28 cellular contexts compared by ENCODE assay signal in the genomic region with DNA sequence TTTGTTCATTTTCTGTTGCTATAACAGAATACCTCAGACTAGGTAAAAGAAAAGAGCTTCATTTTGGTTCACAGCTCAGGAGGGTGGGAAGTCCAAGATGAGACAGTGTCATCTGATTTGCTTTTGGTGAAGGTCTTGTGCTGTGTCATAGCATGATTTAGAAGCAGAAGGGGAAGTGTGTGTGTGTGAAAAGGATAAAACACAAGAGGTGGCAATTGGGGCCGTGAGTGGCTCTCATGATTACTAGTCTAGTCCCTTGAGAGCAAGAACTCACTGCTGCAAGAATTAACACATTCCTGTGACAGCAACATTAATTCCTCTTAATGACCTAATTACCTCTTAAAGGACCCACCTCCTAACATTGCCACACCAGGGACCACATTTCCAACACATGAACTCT. TPM values are rescaled to one million over a fixed set of nuclear protein-coding genes. Genes with fewer than 3 reads are reported as not detected.
DNase-seq lines count a peak whose midpoint lies in the region; ATAC-seq and TF ChIP-seq lines count a peak whose summit lies in the region.
"Had no signal": no experiment of that assay in that cellular context is flagged by ENCODE, and none has a peak within 500 bp of the region (broad histone marks: within the 10 kb centered on the region; RNA-seq: fewer than 3 reads in every experiment).

No MANE protein-coding gene starts in this region.

- H3K4me3 Mint-ChIP-seq in activated B cell treated with CpG ODN at 0.5 μM for 24 hours, result no peak overlapping the region
- H3K4me3 Mint-ChIP-seq in natural killer cell treated with Interleukin-12 subunit alpha and Interleukin-12 subunit beta and Interleukin-15 and Interleukin-18, amount 100 ng/mL, for 72 hours, result peak overlapping the region; percentile 33
- H3K4me3 Mint-ChIP-seq: B cell, nephron had no signal

- H3K27me3 Mint-ChIP-seq in activated B cell treated with CpG ODN at 0.5 μM for 24 hours, result peaks cover 19% of the 10 kb centered on the region
- H3K27me3 Mint-ChIP-seq in natural killer cell treated with Interleukin-12 subunit alpha and Interleukin-12 subunit beta and Interleukin-15 and Interleukin-18, amount 100 ng/mL, for 72 hours, result no peaks in the 10 kb centered on the region

- CTCF ChIA-PET in activated B cell treated with CpG ODN at 0.5 μM for 24 hours (lab: Charles Lee), result no interaction called here

- ATAC-seq in activated CD4-positive, CD25-positive, alpha-beta regulatory T cell treated with anti-CD3 and anti-CD28 coated beads, Interleukin-2, amount 50 U/mL, for 24 hours, result peak; percentile 72 to 78
- peak; percentile 72 for ATAC-seq in activated B cell treated with CpG ODN at 0.5 μM for 24 hours (ENCODE audit: low read depth)
- peak; percentile 77 to 92 for ATAC-seq in natural killer cell treated with Interleukin-12 subunit alpha and Interleukin-12 subunit beta and Interleukin-15 and Interleukin-18, amount 100 ng/mL, for 72 hours
- ATAC-seq: PC-3 had no signal

- POLR2A ChIA-PET in activated B cell treated with CpG ODN at 0.5 μM for 24 hours (lab: Charles Lee), result no interaction called here

- no peaks in the 10 kb centered on the region for H3K36me3 Mint-ChIP-seq in activated B cell treated with CpG ODN at 0.5 μM for 24 hours (ENCODE audit: low read depth)
- H3K36me3 Mint-ChIP-seq in natural killer cell treated with Interleukin-12 subunit alpha and Interleukin-12 subunit beta and Interleukin-15 and Interleukin-18, amount 100 ng/mL, for 72 hours, result no peaks in the 10 kb centered on the region

- intact Hi-C loops in activated B cell treated with CpG ODN at 0.5 μM for 24 hours (cut with micrococcal nuclease), result no loop called here

- no peak overlapping the region for H3K27ac Mint-ChIP-seq in activated B cell treated with CpG ODN at 0.5 μM for 24 hours
- H3K27ac Mint-ChIP-seq in natural killer cell treated with Interleukin-12 subunit alpha and Interleukin-12 subunit beta and Interleukin-15 and Interleukin-18, amount 100 ng/mL, for 72 hours, result peak overlapping the region in 1 of 2 donors; percentile 32
- H3K27ac Mint-ChIP-seq: B cell, nephron had no signal

- H3K9me3 Mint-ChIP-seq in activated B cell treated with CpG ODN at 0.5 μM for 24 hours, result no peaks in the 10 kb centered on the region
- H3K9me3 Mint-ChIP-seq in natural killer cell treated with Interleukin-12 subunit alpha and Interleukin-12 subunit beta and Interleukin-15 and Interleukin-18, amount 100 ng/mL, for 72 hours, result no peaks in the 10 kb centered on the region
- H3K9me3 Mint-ChIP-seq: nephron had no signal

- TF ChIP-seq CTCF in GM20000 (IDR thresholded peaks at IDR 0.05; ENCODE audit: extremely low read depth, missing control alignments), result no peak
- no peak for TF ChIP-seq CTCF in activated B cell treated with CpG ODN at 0.5 μM for 24 hours (IDR thresholded peaks at IDR 0.05)

- no peak for DNase-seq in activated CD4-positive, CD25-positive, alpha-beta regulatory T cell (lab: John Stamatoyannopoulos, UW)
- peak; percentile 54 for DNase-seq in GM20000 (ENCODE audit: low spot score)
- no peak for DNase-seq in activated B cell treated with CpG ODN at 0.5 μM for 24 hours
- DNase-seq in natural killer cell treated with Interleukin-12 subunit alpha and Interleukin-12 subunit beta and Interleukin-15 and Interleukin-18, amount 100 ng/mL, for 72 hours (ENCODE audit: low spot score), result no peak
- no peak for DNase-seq in HCEC 1CT
- DNase-seq in activated CD4-positive, alpha-beta T cell treated with anti-CD3 and anti-CD28 coated beads, Interleukin-2, amount 50 U/mL, for 4 hours, result no peak
- DNase-seq in activated CD4-positive, alpha-beta T cell treated with anti-CD3 and anti-CD28 coated beads for 48 hours, result no peak
- DNase-seq: amygdala; Calu3; GM23248; hypothalamus; Karpas-422; kidney; mesendoderm; NCI-H510A treated with DMSO at 0.1 percent for 48 hours; PC-3; SJCRH30; stimulated activated CD4-positive, alpha-beta T cell treated with anti-CD3 and anti-CD28 coated beads, Interleukin-2, amount 100 ng/mL, for 48 hours; substantia nigra had no signal

- H3K4me1 Mint-ChIP-seq in activated B cell treated with CpG ODN at 0.5 μM for 24 hours, result no peaks in the 10 kb centered on the region
- H3K4me1 Mint-ChIP-seq in natural killer cell treated with Interleukin-12 subunit alpha and Interleukin-12 subunit beta and Interleukin-15 and Interleukin-18, amount 100 ng/mL, for 72 hours (ENCODE audit: low read depth in 2 of 2), result peaks cover 40 to 46% of the 10 kb centered on the region in 2 donors
- H3K4me1 Mint-ChIP-seq: B cell, nephron had no signal

RNA-seq across cellular contexts. Expression of a gene that starts 8.3 kb away (rescaled TPM):
- 0.10 and 0.16 TPM in 2 replicates for total RNA-seq in activated B cell treated with CpG ODN at 0.5 μM for 24 hours
- total RNA-seq in natural killer cell treated with Interleukin-12 subunit alpha and Interleukin-12 subunit beta and Interleukin-15 and Interleukin-18, amount 100 ng/mL, for 72 hours, result not detected
- total RNA-seq: A172; B cell; Calu3; cardiac septum; dermis microvascular lymphatic vessel endothelial cell; frontal cortex; GM23248; kidney; PC-3; SJCRH30; T-helper 1 cell treated with Interleukin-12 subunit alpha and Interleukin-12 subunit beta and Interleukin-4 antibody, amounts not matched to agents 30 ng/mL and 1 ng/mL, for 36 hours; vagina had no signal

RNA-seq across cellular contexts. Expression of a gene that starts 38.2 kb away (rescaled TPM):
- total RNA-seq in activated B cell treated with CpG ODN at 0.5 μM for 24 hours, result not detected in 2 replicates
- under 1 TPM in 1 of 2 donors, not detected in 1; 0.14 TPM for total RNA-seq in natural killer cell treated with Interleukin-12 subunit alpha and Interleukin-12 subunit beta and Interleukin-15 and Interleukin-18, amount 100 ng/mL, for 72 hours
- total RNA-seq: A172, B cell, Calu3, GM23248, PC-3, vagina had no signal

RNA-seq across cellular contexts. Expression of a gene that starts 43.7 kb away (rescaled TPM):
- 22.1 and 26.3 TPM in 2 replicates for total RNA-seq in activated B cell treated with CpG ODN at 0.5 μM for 24 hours
- total RNA-seq in natural killer cell treated with Interleukin-12 subunit alpha and Interleukin-12 subunit beta and Interleukin-15 and Interleukin-18, amount 100 ng/mL, for 72 hours, result 10 to 100 TPM; 29.2 to 73.1 TPM

RNA-seq across cellular contexts. Expression of a gene that starts 57.0 kb away (rescaled TPM):
- 15.2 and 15.3 TPM in 2 replicates for total RNA-seq in activated B cell treated with CpG ODN at 0.5 μM for 24 hours
- total RNA-seq in natural killer cell treated with Interleukin-12 subunit alpha and Interleukin-12 subunit beta and Interleukin-15 and Interleukin-18, amount 100 ng/mL, for 72 hours, result 10 to 100 TPM; 29.0 to 46.7 TPM
